ENCODE assay signal across 9 cellular contexts in the genomic region with DNA sequence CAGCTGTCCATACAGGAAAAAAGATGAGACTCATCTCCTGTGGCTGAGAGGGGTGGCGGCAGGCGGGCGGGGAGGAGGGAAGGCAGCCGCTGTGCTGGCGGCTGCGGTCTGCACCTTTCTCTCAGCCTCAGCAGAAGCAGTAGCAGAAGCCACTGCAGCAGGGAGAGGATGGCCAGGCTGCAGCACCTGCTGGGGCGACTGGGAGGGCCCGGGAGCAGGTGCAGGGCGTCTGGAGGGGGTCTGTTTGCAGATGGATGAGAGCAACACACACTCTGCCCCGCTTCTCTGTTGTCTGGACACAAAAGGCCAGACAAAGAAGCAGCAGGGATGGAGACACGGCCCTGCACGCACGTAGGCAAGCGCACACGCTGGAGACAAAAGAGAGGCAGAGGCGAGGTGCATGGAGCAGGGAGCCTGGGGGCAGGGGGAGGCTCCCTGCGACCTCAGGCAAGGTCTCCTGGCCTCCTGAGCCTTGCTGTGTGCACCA. TPM values are rescaled to one million over a fixed set of nuclear protein-coding genes. Genes with fewer than 3 reads are reported as not detected.
DNase-seq lines count a peak whose midpoint lies in the region; ATAC-seq, FAIRE-seq and TF ChIP-seq lines count a peak whose summit lies in the region.
"Had no signal": no experiment of that assay in that cellular context is flagged by ENCODE, and none has a peak within 500 bp of the region (broad histone marks: within the 10 kb centered on the region; RNA-seq: fewer than 3 reads in every experiment).

No MANE protein-coding gene starts in this region.

- H3K36me3 ChIP-seq in Peyer's patch = no peaks in the 10 kb centered on the region
- no peaks in the 10 kb centered on the region for H3K36me3 ChIP-seq in brain microvascular endothelial cell (replicated peaks)

- H3K9me3 Mint-ChIP-seq in stimulated activated effector memory CD8-positive, alpha-beta T cell treated with anti-CD3 and anti-CD28 coated beads, Interleukin-12 subunit alpha, Interleukin-12 subunit beta, amount 100 ng/mL, for 72 hours = no peaks in the 10 kb centered on the region

- peak overlapping the region; percentile 0 for H3K27ac Mint-ChIP-seq in stimulated activated effector memory CD8-positive, alpha-beta T cell treated with anti-CD3 and anti-CD28 coated beads, Interleukin-12 subunit alpha, Interleukin-12 subunit beta, amount 100 ng/mL, for 72 hours

- no peak for FAIRE-seq in HTR-8/SVneo (lab: Jason Lieb, UNC)

- H3K4me1 ChIP-seq in Peyer's patch = peaks cover 0 to 6% (median 4%) of the 10 kb centered on the region in 4 donors

- peaks cover 87% of the 10 kb centered on the region for H3K4me1 Mint-ChIP-seq in stimulated activated effector memory CD8-positive, alpha-beta T cell treated with anti-CD3 and anti-CD28 coated beads, Interleukin-12 subunit alpha, Interleukin-12 subunit beta, amount 100 ng/mL, for 72 hours

- H3K4me3 Mint-ChIP-seq in stimulated activated effector memory CD8-positive, alpha-beta T cell treated with anti-CD3 and anti-CD28 coated beads, Interleukin-12 subunit alpha, Interleukin-12 subunit beta, amount 100 ng/mL, for 72 hours = peak overlapping the region; percentile 72

- DNase-seq in MV-4-11 (lab: John Stamatoyannopoulos, UW) (peak; percentile 36), Peyer's patch (peak in 2 of 3 donors; percentile 38 to 62), brain microvascular endothelial cell (no peak), HTR-8/SVneo (ENCODE audit: insufficient read length, low spot score) (no peak)
- peak in 1 of 2 donors; percentile 66 for DNase-seq in stimulated activated effector memory CD8-positive, alpha-beta T cell treated with anti-CD3 and anti-CD28 coated beads, Interleukin-12 subunit alpha, Interleukin-12 subunit beta, amount 100 ng/mL, for 72 hours (ENCODE audit: low spot score in 2 of 2)

- peak; percentile 61 for ATAC-seq in stimulated activated effector memory CD8-positive, alpha-beta T cell treated with anti-CD3 and anti-CD28 coated beads, Interleukin-12 subunit alpha, Interleukin-12 subunit beta, amount 100 ng/mL, for 72 hours
- ATAC-seq in GM18511 (IDR thresholded peaks at IDR 0.05; ENCODE audit: unreplicated experiment) (no peak), GM19467 (IDR thresholded peaks at IDR 0.05; ENCODE audit: unreplicated experiment) (no peak)

- H3K4me3 ChIP-seq in Peyer's patch = no peak overlapping the region
- H3K4me3 ChIP-seq in brain microvascular endothelial cell (ENCODE audit: low read depth, low read length) = no peak overlapping the region
- H3K4me3 ChIP-seq: SK-N-MC had no signal

- no peak for TF ChIP-seq POLR2A in Peyer's patch (IDR thresholded peaks at IDR 0.05)

- H3K27ac ChIP-seq in Peyer's patch = peak overlapping the region in 1 of 4 donors; percentile 18
- peak overlapping the region; percentile 88 for H3K27ac ChIP-seq in angular gyrus (ENCODE audit: low read depth, low read length)
- H3K27ac ChIP-seq in brain microvascular endothelial cell = no peak overlapping the region
- H3K27ac ChIP-seq: SK-N-MC had no signal

- H3K9me3 ChIP-seq in Peyer's patch = no peaks in the 10 kb centered on the region

- in situ Hi-C loops in brain microvascular endothelial cell (cut with HindIII; ENCODE audit: low pct_ligation_motif_present, low sequenced_read_pairs) = no loop called here

- TF ChIP-seq CTCF in Peyer's patch (IDR thresholded peaks at IDR 0.05) (no peak), brain microvascular endothelial cell (IDR thresholded peaks at IDR 0.05; ENCODE audit: low read depth, low read length, missing control alignments) (no peak)

- H3K27me3 ChIP-seq in Peyer's patch (no peaks in the 10 kb centered on the region), brain microvascular endothelial cell (replicated peaks) (peaks cover 23% of the 10 kb centered on the region)

- H3K36me3 Mint-ChIP-seq in stimulated activated effector memory CD8-positive, alpha-beta T cell treated with anti-CD3 and anti-CD28 coated beads, Interleukin-12 subunit alpha, Interleukin-12 subunit beta, amount 100 ng/mL, for 72 hours = peaks cover 6% of the 10 kb centered on the region

RNA-seq across cellular contexts. Expression of a gene that starts 9.3 kb away (rescaled TPM):
- 10 to 100 TPM in 1 of 4 donors, 1 to 10 TPM in 3; 2.5 to 31.4 (median 5.9) TPM for total RNA-seq in Peyer's patch

RNA-seq across cellular contexts. Expression of a gene that starts 26.3 kb away (rescaled TPM):
- total RNA-seq in Peyer's patch = not detected

RNA-seq across cellular contexts. Expression of a gene that starts 30.2 kb away (rescaled TPM):
- not detected for total RNA-seq in Peyer's patch

RNA-seq across cellular contexts. Expression of a gene that starts 58.1 kb away (rescaled TPM):
- total RNA-seq in Peyer's patch = 10 to 100 TPM; 26.8 to 47.9 (median 38.5) TPM

Comparison
In these comparisons a context has a peak if more than half of its experiments do, and no peak if none do; other contexts are left out.
1. DNase-seq: peak in MV-4-11 (single experiment) and Peyer's patch (2 of 3); none in brain microvascular endothelial cell (single experiment) and HTR-8/SVneo (single experiment).